In the genomic region with DNA sequence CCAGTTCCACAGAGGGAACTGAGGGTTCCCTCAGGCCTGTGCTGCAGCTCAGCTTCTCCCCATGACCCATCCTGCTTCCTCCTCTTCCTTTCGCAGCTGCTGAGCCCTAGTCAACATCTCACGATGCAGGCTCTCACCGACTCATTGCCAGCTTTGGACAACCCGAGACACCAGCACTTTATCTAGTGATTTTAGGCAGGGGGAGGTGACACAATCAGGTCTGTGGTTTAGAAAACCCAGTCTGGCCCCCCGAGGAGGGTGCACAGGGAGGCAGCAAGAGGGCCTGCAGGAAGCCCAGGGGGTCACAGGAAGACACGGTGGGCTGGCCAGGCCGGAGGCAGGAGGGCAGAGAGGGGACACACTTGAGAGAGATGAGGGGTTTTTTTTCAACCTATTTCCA, we compare ENCODE assay signal across 18 cellular contexts. TPM values are rescaled to one million over a fixed set of nuclear protein-coding genes. Genes with fewer than 3 reads are reported as not detected.
A peak's percentile ranks its signal among the peaks of the same experiment; 100 is the strongest.
DNase-seq lines count a peak whose midpoint lies in the region; ATAC-seq, FAIRE-seq and TF ChIP-seq lines count a peak whose summit lies in the region.
"Had no signal": no experiment of that assay in that cellular context is flagged by ENCODE, and none has a peak within 500 bp of the region (broad histone marks: within the 10 kb centered on the region; RNA-seq: fewer than 3 reads in every experiment).

No MANE protein-coding gene starts in this region.

- POLR2A ChIA-PET in K562 (lab: Yijun Ruan, JAX), result interaction anchor here (0.7 kb wide), 1 partner anchor 40 kb away, joined by 3 read pairs; no protein-coding TSS in a partner anchor

- no peak for TF ChIP-seq RAD21 in K562 (CRISPR knock-in tag; conservative IDR thresholded peaks at IDR 0.05 in 1 of 2, IDR thresholded peaks at IDR 0.05 in 1 of 2)

- H3K4me3 ChIP-seq in OCI-LY3 (ENCODE audit: low read length) (no peak overlapping the region), K562 (no peak overlapping the region)
- H3K4me3 ChIP-seq: cardiac muscle cell had no signal

- TF ChIP-seq CTCF in OCI-LY3 (IDR thresholded peaks at IDR 0.05; ENCODE audit: low read depth, low read length) (no peak), K562 (IDR thresholded peaks at IDR 0.05 in 2 of 3, conservative IDR thresholded peaks at IDR 0.05 in 1 of 3; ENCODE audit: insufficient read depth in 2 of 3, low read depth in 1 of 3, low read length in 3 of 3) (no peak)

- peaks cover 3% of the 10 kb centered on the region for H3K36me3 Mint-ChIP-seq in activated naive CD4-positive, alpha-beta T cell treated with anti-CD3 and anti-CD28 coated beads for 36 hours (ENCODE audit: low read depth)

- H3K9me3 ChIP-seq in OCI-LY3 (ENCODE audit: insufficient read depth, low read length), result no peaks in the 10 kb centered on the region
- no peaks in the 10 kb centered on the region for H3K9me3 ChIP-seq in K562 (replicated peaks; ENCODE audit: control insufficient read depth, insufficient read depth, low read depth, low read length)

- H3K4me2 ChIP-seq in OCI-LY3 (ENCODE audit: low read length) (no peak overlapping the region), K562 (ENCODE audit: insufficient read depth, low read length) (no peak overlapping the region)

- H3K9me1 ChIP-seq in K562 (ENCODE audit: control insufficient read depth, insufficient read depth, low read length), result no peaks in the 10 kb centered on the region

- H3K9ac ChIP-seq in OCI-LY3 (ENCODE audit: low read length), result no peak overlapping the region
- no peak overlapping the region for H3K9ac ChIP-seq in K562 (ENCODE audit: insufficient read depth in 1 of 2, low read depth in 2 of 2, low read length in 2 of 2)

- H3K27ac Mint-ChIP-seq in activated naive CD4-positive, alpha-beta T cell treated with anti-CD3 and anti-CD28 coated beads for 36 hours, result peak overlapping the region; percentile 80
- H3K27ac Mint-ChIP-seq: progenitor cell of endocrine pancreas had no signal

- DNase-seq in activated naive CD4-positive, alpha-beta T cell treated with anti-CD3 and anti-CD28 coated beads for 36 hours, result peak; percentile 19
- DNase-seq in activated naive CD4-positive, alpha-beta T cell treated with Interleukin-2 at 50 U/mL for 16 hours, result no peak
- DNase-seq in K562 (ENCODE audit: extremely low read depth in 1 of 4, low spot score in 3 of 4) (no peak), NCI-H1105 (lab: John Stamatoyannopoulos, UW) (no peak), NCI-H345 treated with DMSO at 0.1 percent for 48 hours (lab: John Stamatoyannopoulos, UW; ENCODE audit: unreplicated experiment) (no peak), HUDEP-2 (lab: John Stamatoyannopoulos, UW; ENCODE audit: unreplicated experiment in 76 of 76) (no peak)
- peak; percentile 22 for DNase-seq in stimulated activated CD8-positive, alpha-beta memory T cell treated with anti-CD3 and anti-CD28 coated beads, Interleukin-4, amount 100 ng/mL, for 48 hours
- DNase-seq: Calu3; effector CD8-positive, alpha-beta T cell; NCI-H1105 treated with DMSO at 0.1 percent for 48 hours; NCI-H2171; SHP77 treated with DMSO at 0.1 percent for 48 hours; T1000 had no signal

- no peak for TF ChIP-seq POLR2A in K562 (conservative IDR thresholded peaks at IDR 0.05)

- BruUV-seq in K562 (replicated peaks; lab: Mats Ljungman, UMichigan), result no TSS peak

- H3K79me2 ChIP-seq in OCI-LY3 (ENCODE audit: low read length) (no peaks in the 10 kb centered on the region), K562 (ENCODE audit: control insufficient read depth, insufficient read depth, low read length) (no peaks in the 10 kb centered on the region)

- ATAC-seq in K562, result no peak
- ATAC-seq: left colon had no signal

- H3K27me3 ChIP-seq in OCI-LY3 (ENCODE audit: low read depth, low read length) (no peaks in the 10 kb centered on the region), K562 (ENCODE audit: control insufficient read depth in 2 of 2, insufficient read depth in 2 of 2, low read length in 2 of 2) (no peaks in the 10 kb centered on the region)
- H3K27me3 ChIP-seq: cardiac muscle cell had no signal

- H3K27ac ChIP-seq in OCI-LY3 (ENCODE audit: low read length) (no peak overlapping the region), K562 (ENCODE audit: extremely low read depth, low read depth, low read length) (no peak overlapping the region)
- H3K27ac ChIP-seq: cardiac muscle cell had no signal

- in situ Hi-C loops in K562 (cut with MboI), result no loop called here

- H3K9me3 Mint-ChIP-seq in activated naive CD4-positive, alpha-beta T cell treated with anti-CD3 and anti-CD28 coated beads for 36 hours, result peaks cover 5% of the 10 kb centered on the region

- H3K4me1 Mint-ChIP-seq in activated naive CD4-positive, alpha-beta T cell treated with anti-CD3 and anti-CD28 coated beads for 36 hours (ENCODE audit: low read depth), result peaks cover 35% of the 10 kb centered on the region

- TF ChIP-seq EP300 in K562 (IDR thresholded peaks at IDR 0.05; ENCODE audit: low read length), result no peak

- H4K20me1 ChIP-seq in OCI-LY3 (ENCODE audit: insufficient read depth, low read length) (no peaks in the 10 kb centered on the region), K562 (replicated peaks; ENCODE audit: control insufficient read depth, insufficient read depth, low read length) (no peaks in the 10 kb centered on the region)

- no peaks in the 10 kb centered on the region for H3K27me3 Mint-ChIP-seq in activated naive CD4-positive, alpha-beta T cell treated with anti-CD3 and anti-CD28 coated beads for 36 hours (ENCODE audit: low read depth)

- H3K4me3 Mint-ChIP-seq in activated naive CD4-positive, alpha-beta T cell treated with anti-CD3 and anti-CD28 coated beads for 36 hours, result no peak overlapping the region

- no peak for FAIRE-seq in K562 (lab: Jason Lieb, UNC)

- intact Hi-C loops in activated naive CD4-positive, alpha-beta T cell treated with anti-CD3 and anti-CD28 coated beads for 36 hours (cut with micrococcal nuclease), result no loop called here
- intact Hi-C loops in K562 (cut with micrococcal nuclease), result no loop called here

- H2AFZ ChIP-seq in OCI-LY3 (ENCODE audit: low read depth, low read length), result peak overlapping the region; percentile 56; the same call in 1 of the 2 replicates
- H2AFZ ChIP-seq in K562 (ENCODE audit: low read depth, low read length), result peak overlapping the region; percentile 10; the same call in 1 of the 2 replicates

- WGBS in K562 (ENCODE audit: insufficient coverage, low coverage, missing lambda C conversion rate), result 42% methylated on average over 3 of the region's 7 CpGs

- H3K36me3 ChIP-seq in OCI-LY3 (replicated peaks; ENCODE audit: low read depth, low read length) (no peaks in the 10 kb centered on the region), K562 (ENCODE audit: control insufficient read depth, insufficient read depth, low read length) (no peaks in the 10 kb centered on the region)
- H3K36me3 ChIP-seq: cardiac muscle cell had no signal

- H3K4me1 ChIP-seq in OCI-LY3 (ENCODE audit: low read length) (peaks cover 4% of the 10 kb centered on the region; the same call in 1 of the 2 replicates), K562 (replicated peaks in 1 of 2; ENCODE audit: control insufficient read depth in 2 of 2, insufficient read depth in 2 of 2, low read length in 2 of 2) (no peaks in the 10 kb centered on the region; a peak in 2 of 5 replicates)

- CTCF ChIA-PET in activated naive CD4-positive, alpha-beta T cell treated with anti-CD3 and anti-CD28 coated beads for 36 hours (lab: Charles Lee), result interaction anchor here (0.7 to 0.8 kb wide), 2 partner anchors 13 to 33 kb away, joined by 3 to 4 read pairs; no protein-coding TSS in a partner anchor
- CTCF ChIA-PET in K562 (lab: Yijun Ruan, JAX; ENCODE audit: low intra/inter-chr PET ratio), result no interaction called here

TF ChIP-seq in K562, 482 proteins besides CTCF, POLR2A, EP300 and RAD21 (continues in another document):
- TF ChIP-seq, protein P1, sequence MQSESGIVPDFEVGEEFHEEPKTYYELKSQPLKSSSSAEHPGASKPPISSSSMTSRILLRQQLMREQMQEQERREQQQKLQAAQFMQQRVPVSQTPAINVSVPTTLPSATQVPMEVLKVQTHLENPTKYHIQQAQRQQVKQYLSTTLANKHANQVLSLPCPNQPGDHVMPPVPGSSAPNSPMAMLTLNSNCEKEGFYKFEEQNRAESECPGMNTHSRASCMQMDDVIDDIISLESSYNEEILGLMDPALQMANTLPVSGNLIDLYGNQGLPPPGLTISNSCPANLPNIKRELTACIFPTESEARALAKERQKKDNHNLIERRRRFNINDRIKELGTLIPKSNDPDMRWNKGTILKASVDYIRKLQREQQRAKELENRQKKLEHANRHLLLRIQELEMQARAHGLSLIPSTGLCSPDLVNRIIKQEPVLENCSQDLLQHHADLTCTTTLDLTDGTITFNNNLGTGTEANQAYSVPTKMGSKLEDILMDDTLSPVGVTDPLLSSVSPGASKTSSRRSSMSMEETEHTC (IDR thresholded peaks at IDR 0.05), result no peak
- TF ChIP-seq, protein P2, sequence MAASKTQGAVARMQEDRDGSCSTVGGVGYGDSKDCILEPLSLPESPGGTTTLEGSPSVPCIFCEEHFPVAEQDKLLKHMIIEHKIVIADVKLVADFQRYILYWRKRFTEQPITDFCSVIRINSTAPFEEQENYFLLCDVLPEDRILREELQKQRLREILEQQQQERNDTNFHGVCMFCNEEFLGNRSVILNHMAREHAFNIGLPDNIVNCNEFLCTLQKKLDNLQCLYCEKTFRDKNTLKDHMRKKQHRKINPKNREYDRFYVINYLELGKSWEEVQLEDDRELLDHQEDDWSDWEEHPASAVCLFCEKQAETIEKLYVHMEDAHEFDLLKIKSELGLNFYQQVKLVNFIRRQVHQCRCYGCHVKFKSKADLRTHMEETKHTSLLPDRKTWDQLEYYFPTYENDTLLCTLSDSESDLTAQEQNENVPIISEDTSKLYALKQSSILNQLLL (CRISPR knock-in tag; IDR thresholded peaks at IDR 0.05; ENCODE audit: borderline replicate concordance), result no peak
- TF ChIP-seq ZNF445 (CRISPR knock-in tag; IDR thresholded peaks at IDR 0.05; ENCODE audit: low read depth), result no peak

RNA-seq across cellular contexts. Expression of a gene that starts 35.4 kb away (rescaled TPM):
- total RNA-seq in activated naive CD4-positive, alpha-beta T cell treated with anti-CD3 and anti-CD28 coated beads for 36 hours, result not detected
- not detected in 2 replicates for total RNA-seq in K562 (2011; cell fraction: chromatin; rRNA removed; ENCODE audit: low replicate concordance)
- total RNA-seq in K562 (2011; cell fraction: nucleolus; rRNA removed), result not detected in 2 replicates
- not detected in 2 replicates for total RNA-seq in K562 (2011; cell fraction: nucleoplasm; rRNA removed)
- total RNA-seq in K562 (2014; rRNA removed), result not detected in 2 replicates
- not detected in 2 replicates for total RNA-seq in K562 (2014; rRNA removed; fragmentation: Illumina TruSeq; extraction: Trizol)
- not detected in 2 replicates for total RNA-seq in K562 (2015; rRNA removed; fragmentation: Illumina TruSeq; extraction: Trizol)
- total RNA-seq in K562 (2021), result not detected in 2 replicates
- polyA plus RNA-seq in K562 (2011; rRNA removed), result not detected in 2 replicates
- not detected in 2 replicates for polyA plus RNA-seq in K562 (2011; cell fraction: cytosol; rRNA removed)
- not detected in 2 replicates for polyA plus RNA-seq in K562 (2011; cell fraction: nucleus; rRNA removed)
- polyA plus RNA-seq in K562 (2012), result not detected in 2 replicates
- polyA plus RNA-seq in K562 (2014; fragmentation: Illumina TruSeq; extraction: Trizol), result not detected in 2 replicates
- not detected for polyA plus RNA-seq in K562 (2014; fragmentation: Nextera tagmentation; extraction: Ambion mirVana)
- polyA plus RNA-seq in K562 (2014; rRNA removed), result not detected in 2 replicates
- not detected in 2 replicates for polyA minus RNA-seq in K562 (2011; rRNA and poly(A)+ RNA removed)
- not detected in 2 replicates for polyA minus RNA-seq in K562 (2011; cell fraction: cytosol; rRNA and poly(A)+ RNA removed)
- not detected in 2 replicates for polyA minus RNA-seq in K562 (2011; cell fraction: nucleus; rRNA and poly(A)+ RNA removed)
- polyA plus RNA-seq: AG04450, cardiac muscle cell had no signal

Comparison
In these comparisons a context has a peak if more than half of its experiments do, and no peak if none do; other contexts are left out.
1. DNase-seq: peak in activated naive CD4-positive, alpha-beta T cell treated with anti-CD3 and anti-CD28 coated beads for 36 hours (single experiment) and stimulated activated CD8-positive, alpha-beta memory T cell treated with anti-CD3 and anti-CD28 coated beads, Interleukin-4, amount 100 ng/mL, for 48 hours (single experiment); none in activated naive CD4-positive, alpha-beta T cell treated with Interleukin-2 at 50 U/mL for 16 hours (single experiment), K562 (0 of 4), NCI-H1105 (single experiment), NCI-H345 treated with DMSO at 0.1 percent for 48 hours (single experiment) and HUDEP-2 (0 of 76).